32 cellular contexts compared by ENCODE assay signal in genomic region chr20:63491635-63492230, GRCh38. TPM values are rescaled to one million over a fixed set of nuclear protein-coding genes. Genes with fewer than 3 reads are reported as not detected.
"Had no signal": no experiment of that assay in that cellular context is flagged by ENCODE, and none has a peak within 500 bp of the region (broad histone marks: within the 10 kb centered on the region; RNA-seq: fewer than 3 reads in every experiment).

No MANE protein-coding gene starts in this region.

- DNase-seq: activated B cell treated with CpG ODN at 0.5 μM for 24 hours; activated CD4-positive, alpha-beta T cell treated with anti-CD3 and anti-CD28 coated beads for 48 hours; activated CD4-positive, alpha-beta T cell treated with anti-CD3 and anti-CD28 coated beads, Interleukin-2, amount 50 U/mL, for 1 hour; activated CD4-positive, alpha-beta T cell treated with anti-CD3 and anti-CD28 coated beads, Interleukin-2, amount 50 U/mL, for 48 hours; activated CD8-positive, alpha-beta memory T cell treated with anti-CD3 and anti-CD28 coated beads for 24 hours; activated CD8-positive, alpha-beta T cell treated with anti-CD3 and anti-CD28 coated beads for 36 hours; activated effector memory CD4-positive, alpha-beta T cell treated with Interleukin-2 at 50 U/mL for 16 hours; activated gamma-delta T cell treated with Interleukin-2 at 50 U/mL for 16 hours; activated naive CD4-positive, alpha-beta T cell treated with anti-CD3 and anti-CD28 coated beads, Interleukin-2, amount 50 U/mL, for 16 hours; activated naive CD4-positive, alpha-beta T cell treated with Interleukin-2 at 50 U/mL for 16 hours; activated T-cell treated with anti-CD3 and anti-CD28 coated beads, Interleukin-2, amount 50 U/mL, for 4 hours; amniotic stem cell; anterior cingulate cortex; brain microvascular endothelial cell; dorsolateral prefrontal cortex; effector memory CD4-positive, alpha-beta T cell; erythroblast; foreskin keratinocyte; glutamatergic neuron; T-helper 1 cell; T-helper 17 cell; T1000; WERI-Rb-1 had no signal

- ATAC-seq: activated CD4-positive, CD25-positive, alpha-beta regulatory T cell treated with anti-CD3 and anti-CD28 coated beads, Interleukin-2, amount 50 U/mL, for 24 hours; activated CD8-positive, alpha-beta T cell treated with anti-CD3 and anti-CD28 coated beads for 36 hours; activated T-cell treated with anti-CD3 and anti-CD28 coated beads, Interleukin-2, amount 50 U/mL, for 4 hours; activated T-helper 17 cell treated with anti-CD3 and anti-CD28 coated beads, Interleukin-2, amount 50 U/mL, for 72 hours; foreskin keratinocyte; gastrocnemius medialis; T-helper 17 cell had no signal

- H3K4me1 ChIP-seq: foreskin keratinocyte had no signal

- H3K36me3 ChIP-seq: brain microvascular endothelial cell had no signal

- H3K27ac ChIP-seq: brain microvascular endothelial cell, coronary artery, dorsolateral prefrontal cortex, esophagus muscularis mucosa, foreskin keratinocyte, gastrocnemius medialis, WERI-Rb-1 had no signal

- H3K9me3 ChIP-seq: esophagus muscularis mucosa, gastrocnemius medialis had no signal

- H3K27me3 ChIP-seq: gastrocnemius medialis had no signal

- FAIRE-seq: astrocyte had no signal

- H3K4me3 ChIP-seq: coronary artery, dorsolateral prefrontal cortex, esophagus muscularis mucosa, gastrocnemius medialis had no signal

RNA-seq across cellular contexts. Expression of gene KCNQ2, which starts 19.3 kb away (rescaled TPM):
- total RNA-seq: activated B cell treated with CpG ODN at 0.5 μM for 24 hours; activated CD8-positive, alpha-beta T cell treated with anti-CD3 and anti-CD28 coated beads for 36 hours; activated T-cell treated with anti-CD3 and anti-CD28 coated beads, Interleukin-2, amount 50 U/mL, for 4 hours; bronchial epithelial cell; foreskin keratinocyte; gastrocnemius medialis; T-helper 17 cell had no signal
- polyA plus RNA-seq: foreskin keratinocyte had no signal

RNA-seq across cellular contexts. Expression of gene PTK6, which starts 45.4 kb away (rescaled TPM):
- total RNA-seq: cardiac septum, cerebellum had no signal

RNA-seq across cellular contexts. Expression of gene SRMS, which starts 55.8 kb away (rescaled TPM):
- total RNA-seq: activated CD8-positive, alpha-beta T cell treated with anti-CD3 and anti-CD28 coated beads for 36 hours; activated T-cell treated with anti-CD3 and anti-CD28 coated beads, Interleukin-2, amount 50 U/mL, for 4 hours; activated T-helper 17 cell treated with anti-CD3 and anti-CD28 coated beads, Interleukin-2, amount 50 U/mL, for 72 hours; cardiac septum; cerebellum; dorsolateral prefrontal cortex; esophagus muscularis mucosa; gastrocnemius medialis; T-helper 17 cell had no signal
